1 cellular context compared by ENCODE assay signal in genomic region chrX:71282514-71283408, GRCh38.
A peak's percentile ranks its signal among the peaks of the same experiment; 100 is the strongest.
TF ChIP-seq lines count a peak whose summit lies in the region.

No MANE protein-coding gene starts in this region.

TF ChIP-seq in H1, 55 proteins besides CTCF, POLR2A, EP300 and RAD21:
- TF ChIP-seq EGR1 (IDR thresholded peaks at IDR 0.05; ENCODE audit: borderline replicate concordance, low read depth, low read length) (peak; percentile 90), EZH2 (IDR thresholded peaks at IDR 0.05; ENCODE audit: low read depth, low read length, severe bottlenecking) (no peak), FOSL1 (IDR thresholded peaks at IDR 0.05; ENCODE audit: insufficient read depth, low read depth, low read length) (no peak), SIX5 (IDR thresholded peaks at IDR 0.05; ENCODE audit: low read depth, low read length) (no peak), ASH2L (IDR thresholded peaks at IDR 0.05; ENCODE audit: low read length) (peak; percentile 30), TAF7 (optimal IDR thresholded peaks at IDR 0.05; ENCODE audit: borderline replicate concordance, low read depth, low read length) (no peak), MAX (IDR thresholded peaks at IDR 0.05) (peak; percentile 28; the same call in 1 of the 2 replicates), SIN3A (conservative IDR thresholded peaks at IDR 0.05 in 1 of 2, IDR thresholded peaks at IDR 0.05 in 1 of 2; ENCODE audit: low read depth in 1 of 2, low read length in 2 of 2) (0 out of 4 replicates have a peak, but pooled peaks of 1 of the 2 experiments have one; percentile 24), CBX5 (IDR thresholded peaks at IDR 0.05; ENCODE audit: low read depth, low read length) (no peak)
